In genomic region chr3:186849392-186849975, GRCh38 we compare ENCODE assay signal across 8 cellular contexts. TPM values are rescaled to one million over a fixed set of nuclear protein-coding genes. Genes with fewer than 3 reads are reported as not detected.
A peak's percentile ranks its signal among the peaks of the same experiment; 100 is the strongest.
DNase-seq lines count a peak whose midpoint lies in the region; ATAC-seq and TF ChIP-seq lines count a peak whose summit lies in the region.

No MANE protein-coding gene starts in this region.

- H3K27ac ChIP-seq in mesendoderm (ENCODE audit: low read depth, low read length) = no peak overlapping the region

- H3K36me3 ChIP-seq in mesendoderm (ENCODE audit: control insufficient read depth, insufficient read depth, low read length) = no peaks in the 10 kb centered on the region

- H3K9ac ChIP-seq in mesendoderm (ENCODE audit: low read length) = no peak overlapping the region

- no peak overlapping the region for H3K23ac ChIP-seq in mesendoderm (ENCODE audit: low read length)

- H2BK15ac ChIP-seq in mesendoderm (replicated peaks; ENCODE audit: low read depth) = no peak overlapping the region

- intact Hi-C loops in MCF 10A (cut with micrococcal nuclease) = loop anchor here (1.0 to 5.0 kb wide), 5 partner anchors 82 to 468 kb away; no protein-coding TSS in a partner anchor

- H3K27me3 Mint-ChIP-seq in activated CD8-positive, alpha-beta memory T cell treated with anti-CD3 and anti-CD28 coated beads, Interleukin-2, amount 10 ng/mL, durations not matched to agents 7 days and 5 days = peaks cover 14% of the 10 kb centered on the region
- H3K27me3 Mint-ChIP-seq in MCF 10A (ENCODE audit: insufficient read depth, unreplicated experiment) = peaks cover 29% of the 10 kb centered on the region

- H2BK5ac ChIP-seq in mesendoderm (ENCODE audit: low read length) = no peak overlapping the region

- H4K5ac ChIP-seq in mesendoderm (ENCODE audit: low read length) = no peak overlapping the region

- H3K4me1 Mint-ChIP-seq in activated CD8-positive, alpha-beta memory T cell treated with anti-CD3 and anti-CD28 coated beads, Interleukin-2, amount 10 ng/mL, durations not matched to agents 7 days and 5 days = peaks cover 11% of the 10 kb centered on the region
- H3K4me1 Mint-ChIP-seq in MCF 10A (ENCODE audit: insufficient read depth, unreplicated experiment) = no peaks in the 10 kb centered on the region

- no peak overlapping the region for H4K8ac ChIP-seq in mesendoderm (ENCODE audit: low read depth, low read length)

- TF ChIP-seq CTCF in MCF 10A (IDR thresholded peaks at IDR 0.05; ENCODE audit: unreplicated experiment) = peak; percentile 47

- POLR2A ChIA-PET in MCF 10A (lab: Yijun Ruan, JAX) = interaction anchor here (0.6 to 1.9 kb wide), 11 partner anchors 66 to 317 kb away, joined by 3 to 13 read pairs (median 3); no protein-coding TSS in a partner anchor

- no peak overlapping the region for H3K4me3 ChIP-seq in mesendoderm (ENCODE audit: low read length)

- H3K79me1 ChIP-seq in mesendoderm (ENCODE audit: low read length) = no peaks in the 10 kb centered on the region

- H3K4me1 ChIP-seq in mesendoderm (ENCODE audit: control insufficient read depth, low read depth, low read length) = no peaks in the 10 kb centered on the region

- no peak overlapping the region for H3K56ac ChIP-seq in mesendoderm (ENCODE audit: low read length)

- H3K9me3 Mint-ChIP-seq in activated CD8-positive, alpha-beta memory T cell treated with anti-CD3 and anti-CD28 coated beads, Interleukin-2, amount 10 ng/mL, durations not matched to agents 7 days and 5 days (ENCODE audit: low read depth) = no peaks in the 10 kb centered on the region
- no peaks in the 10 kb centered on the region for H3K9me3 Mint-ChIP-seq in MCF 10A (ENCODE audit: unreplicated experiment)

- no peak for DNase-seq in activated CD8-positive, alpha-beta memory T cell treated with anti-CD3 and anti-CD28 coated beads, Interleukin-2, amount 10 ng/mL, durations not matched to agents 7 days and 5 days
- no peak for DNase-seq in activated CD8-positive, alpha-beta memory T cell treated with anti-CD3 and anti-CD28 coated beads for 24 hours
- DNase-seq in NCI-H2196 treated with DMSO at 0.1 percent for 48 hours (lab: John Stamatoyannopoulos, UW; ENCODE audit: unreplicated experiment) (peak; percentile 87), MCF 10A (ENCODE audit: unreplicated experiment) (peak; percentile 55), mesendoderm (peak; percentile 76), GOT3 (lab: John Stamatoyannopoulos, UW) (no peak)

- H3K4ac ChIP-seq in mesendoderm (ENCODE audit: low read depth, low read length) = no peak overlapping the region

- H3K4me3 Mint-ChIP-seq in activated CD8-positive, alpha-beta memory T cell treated with anti-CD3 and anti-CD28 coated beads, Interleukin-2, amount 10 ng/mL, durations not matched to agents 7 days and 5 days = no peak overlapping the region
- no peak overlapping the region for H3K4me3 Mint-ChIP-seq in MCF 10A (ENCODE audit: unreplicated experiment)

- H2AK5ac ChIP-seq in mesendoderm (ENCODE audit: low read length) = no peak overlapping the region

- ATAC-seq in activated CD8-positive, alpha-beta memory T cell treated with anti-CD3 and anti-CD28 coated beads, Interleukin-2, amount 10 ng/mL, durations not matched to agents 7 days and 5 days = peak; percentile 90
- peak; percentile 59 for ATAC-seq in HG02571 (IDR thresholded peaks at IDR 0.05; ENCODE audit: unreplicated experiment)
- no peak for ATAC-seq in HG02852 (IDR thresholded peaks at IDR 0.05; ENCODE audit: unreplicated experiment)

- H3K79me2 ChIP-seq in mesendoderm (ENCODE audit: control insufficient read depth, insufficient read depth, low read length) = no peaks in the 10 kb centered on the region

- WGBS in mesendoderm (ENCODE audit: extremely low coverage, insufficient coverage, low lambda C conversion rate) = no CpG with 5 or more reads among the region's 1 CpG

- BruUV-seq in MCF 10A (replicated peaks; lab: Mats Ljungman, UMichigan) = no TSS peak

- CTCF ChIA-PET in activated CD8-positive, alpha-beta memory T cell treated with anti-CD3 and anti-CD28 coated beads, Interleukin-2, amount 10 ng/mL, durations not matched to agents 7 days and 5 days (lab: Charles Lee) = interaction anchor here (0.6 to 2.9 kb wide), 62 partner anchors 11 to 369 kb away, joined by 3 to 35 read pairs (median 4); partner anchors contain the start of genes RPL39L and ST6GAL1
- CTCF ChIA-PET in MCF 10A (lab: Yijun Ruan, JAX) = interaction anchor here (0.6 to 6.8 kb wide), 52 partner anchors 11 to 865 kb away, joined by 3 to 152 read pairs (median 4); partner anchors contain the start of gene RPL39L

- H3K27ac Mint-ChIP-seq in activated CD8-positive, alpha-beta memory T cell treated with anti-CD3 and anti-CD28 coated beads, Interleukin-2, amount 10 ng/mL, durations not matched to agents 7 days and 5 days = no peak overlapping the region
- no peak overlapping the region for H3K27ac Mint-ChIP-seq in MCF 10A (ENCODE audit: low read depth, unreplicated experiment)

- no peak overlapping the region for H2BK120ac ChIP-seq in mesendoderm (ENCODE audit: low read depth, low read length)

- no peaks in the 10 kb centered on the region for H3K27me3 ChIP-seq in mesendoderm (ENCODE audit: insufficient read depth, low read length, poor library complexity)

- H3K36me3 Mint-ChIP-seq in activated CD8-positive, alpha-beta memory T cell treated with anti-CD3 and anti-CD28 coated beads, Interleukin-2, amount 10 ng/mL, durations not matched to agents 7 days and 5 days = peaks cover 4% of the 10 kb centered on the region
- no peaks in the 10 kb centered on the region for H3K36me3 Mint-ChIP-seq in MCF 10A (ENCODE audit: insufficient read depth, unreplicated experiment)

- H3K18ac ChIP-seq in mesendoderm (ENCODE audit: low read length) = no peak overlapping the region

- H3K4me2 ChIP-seq in mesendoderm (ENCODE audit: low read length) = no peak overlapping the region

RNA-seq across cellular contexts. Expression of gene ADIPOQ, which starts 7.0 kb away (rescaled TPM):
- total RNA-seq in activated CD8-positive, alpha-beta memory T cell treated with anti-CD3 and anti-CD28 coated beads, Interleukin-2, amount 10 ng/mL, durations not matched to agents 7 days and 5 days = not detected
- total RNA-seq in MCF 10A (2022) = not detected in 2 replicates
- not detected for polyA plus RNA-seq in mesendoderm (2013, experiment 1 of 2)
- not detected for polyA plus RNA-seq in mesendoderm (2013, experiment 2 of 2)

RNA-seq across cellular contexts. Expression of gene RFC4, which starts 43.2 kb away (rescaled TPM):
- 100 to 1,000 TPM; 111 to 114 TPM for total RNA-seq in activated CD8-positive, alpha-beta memory T cell treated with anti-CD3 and anti-CD28 coated beads, Interleukin-2, amount 10 ng/mL, durations not matched to agents 7 days and 5 days
- 23.9 and 33.2 TPM in 2 replicates for total RNA-seq in MCF 10A (2022)
- polyA plus RNA-seq in mesendoderm (2013, experiment 1 of 2) = 79.0 TPM
- polyA plus RNA-seq in mesendoderm (2013, experiment 2 of 2) = 77.1 TPM

Comparison
In these comparisons a context has a peak if more than half of its experiments do, and no peak if none do; other contexts are left out.
1. DNase-seq: peak in NCI-H2196 treated with DMSO at 0.1 percent for 48 hours (single experiment), MCF 10A (single experiment) and mesendoderm (single experiment); none in activated CD8-positive, alpha-beta memory T cell treated with anti-CD3 and anti-CD28 coated beads, Interleukin-2, amount 10 ng/mL, durations not matched to agents 7 days and 5 days (single experiment), activated CD8-positive, alpha-beta memory T cell treated with anti-CD3 and anti-CD28 coated beads for 24 hours (single experiment) and GOT3 (single experiment).